In the genomic region with DNA sequence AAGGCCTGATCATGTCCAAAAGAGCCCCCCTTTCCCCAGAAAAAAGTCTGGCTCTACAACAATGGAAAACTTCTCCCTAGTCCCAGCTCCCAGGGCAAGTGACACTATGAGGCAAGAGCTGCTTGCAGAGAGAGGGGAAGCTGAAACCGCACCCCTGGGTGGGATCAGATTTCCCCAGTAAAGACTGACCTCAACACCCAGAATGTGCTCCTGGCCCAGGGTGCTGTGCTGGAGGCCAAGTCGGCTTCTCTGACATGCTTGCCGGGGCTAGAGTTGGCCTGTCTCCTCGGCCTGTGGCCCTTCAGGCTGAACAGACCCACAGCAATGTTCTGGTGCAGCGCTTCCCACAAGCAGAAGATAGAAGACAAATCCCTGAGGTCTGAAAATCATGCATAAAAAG, we compare ENCODE assay signal across 20 cellular contexts. TPM values are rescaled to one million over a fixed set of nuclear protein-coding genes. Genes with fewer than 3 reads are reported as not detected.
A peak's percentile ranks its signal among the peaks of the same experiment; 100 is the strongest.
DNase-seq lines count a peak whose midpoint lies in the region; ATAC-seq and TF ChIP-seq lines count a peak whose summit lies in the region.
"Had no signal": no experiment of that assay in that cellular context is flagged by ENCODE, and none has a peak within 500 bp of the region (broad histone marks: within the 10 kb centered on the region; RNA-seq: fewer than 3 reads in every experiment).

No MANE protein-coding gene starts in this region.

- intact Hi-C loops in esophagus muscularis mucosa (cut with DNase I) (no loop called here), gastrocnemius medialis (cut with DNase I; ENCODE audit: low total_unique reads) (no loop called here)

- WGBS in esophagus muscularis mucosa, result 43% methylated on average over 5 of the region's 5 CpGs

- no peaks in the 10 kb centered on the region for H3K4me1 ChIP-seq in esophagus muscularis mucosa
- H3K4me1 ChIP-seq in gastrocnemius medialis, result no peaks in the 10 kb centered on the region
- H3K4me1 ChIP-seq: Peyer's patch had no signal

- H3K9me3 ChIP-seq in esophagus muscularis mucosa (no peaks in the 10 kb centered on the region), gastrocnemius medialis (no peaks in the 10 kb centered on the region)
- H3K9me3 ChIP-seq: MG63, Peyer's patch, SK-N-SH had no signal

- DNase-seq in Kasumi-1 (lab: John Stamatoyannopoulos, UW) (peak; percentile 44 to 61), NCI-H2107 treated with DMSO at 0.1 percent for 48 hours (lab: John Stamatoyannopoulos, UW; ENCODE audit: unreplicated experiment) (peak; percentile 64), esophagus muscularis mucosa (ENCODE audit: extremely low spot score) (peak; percentile 57), gastrocnemius medialis (peak in 1 of 2 donors; percentile 69), ACHN (no peak), NCI-H1092 (lab: John Stamatoyannopoulos, UW) (no peak), DMS114 treated with DMSO at 0.1 percent for 48 hours (lab: John Stamatoyannopoulos, UW; ENCODE audit: unreplicated experiment) (no peak)
- DNase-seq: CD4-positive, CD25-positive, alpha-beta regulatory T cell; MG63; NCI-H1417 treated with DMSO at 0.1 percent for 48 hours; NCI-H1930; NCI-H748 treated with DMSO at 0.1 percent for 48 hours; Peyer's patch; SK-N-SH; T-cell had no signal

- H3K36me3 ChIP-seq in esophagus muscularis mucosa, result no peaks in the 10 kb centered on the region
- H3K36me3 ChIP-seq in gastrocnemius medialis, result no peaks in the 10 kb centered on the region
- H3K36me3 ChIP-seq: MG63, Peyer's patch had no signal

- no peak for TF ChIP-seq EP300 in esophagus muscularis mucosa (IDR thresholded peaks at IDR 0.05)

- H3K27me3 ChIP-seq in esophagus muscularis mucosa, result peaks cover 0 to 22% (median 0%) of the 10 kb centered on the region in 4 donors
- no peaks in the 10 kb centered on the region for H3K27me3 ChIP-seq in gastrocnemius medialis
- H3K27me3 ChIP-seq: Peyer's patch had no signal

- in situ Hi-C loops in gastrocnemius medialis (cut with MboI; ENCODE audit: low sequenced_read_pairs in 4 of 4) (no loop called here), ACHN (cut with HindIII; ENCODE audit: low pct_ligation_motif_present, low pct_unique_long_range_greater_than_20kb, low sequenced_read_pairs) (no loop called here)

- H3K4me3 ChIP-seq in esophagus muscularis mucosa (no peak overlapping the region), gastrocnemius medialis (no peak overlapping the region)
- H3K4me3 ChIP-seq: MG63, Peyer's patch had no signal

- TF ChIP-seq POLR2A in esophagus muscularis mucosa (IDR thresholded peaks at IDR 0.05; ENCODE audit: low read depth) (no peak), gastrocnemius medialis (IDR thresholded peaks at IDR 0.05) (no peak)

- ATAC-seq in gastrocnemius medialis, result peak; percentile 54 to 94
- ATAC-seq: HCT116, Right ventricle myocardium inferior, T-cell had no signal

- TF ChIP-seq CTCF in esophagus muscularis mucosa (IDR thresholded peaks at IDR 0.05) (no peak), gastrocnemius medialis (IDR thresholded peaks at IDR 0.05 in 4 of 5, conservative IDR thresholded peaks at IDR 0.05 in 1 of 5) (no peak)

- no peak overlapping the region for H3K27ac ChIP-seq in esophagus muscularis mucosa (replicated peaks in 1 of 4)
- no peak overlapping the region for H3K27ac ChIP-seq in gastrocnemius medialis
- H3K27ac ChIP-seq: KMS-11, Peyer's patch had no signal

RNA-seq across cellular contexts. Expression of a gene that starts 18.4 kb away (rescaled TPM):
- total RNA-seq in esophagus muscularis mucosa (under 1 TPM in 3 of 4 donors, not detected in 1; under 0.01 to 0.17 (median 0.06) TPM), gastrocnemius medialis (not detected)
- total RNA-seq: B cell; CD4-positive, CD25-positive, alpha-beta regulatory T cell; NCI-H460; Right ventricle myocardium inferior; T-cell had no signal

Comparison
In these comparisons a context has a peak if more than half of its experiments do, and no peak if none do; other contexts are left out.
1. DNase-seq: peak in Kasumi-1 (2 of 2), NCI-H2107 treated with DMSO at 0.1 percent for 48 hours (single experiment) and esophagus muscularis mucosa (single experiment); none in ACHN (single experiment), NCI-H1092 (single experiment) and DMS114 treated with DMSO at 0.1 percent for 48 hours (single experiment).